23 cellular contexts compared by ENCODE assay signal in genomic region chr4:98887137-98887536, GRCh38.
"Had no signal": no experiment of that assay in that cellular context is flagged by ENCODE, and none has a peak within 500 bp of the region (broad histone marks: within the 10 kb centered on the region; RNA-seq: fewer than 3 reads in every experiment).

No MANE protein-coding gene starts in this region.

- H3K4me2 ChIP-seq: neural progenitor cell had no signal

- H3K27me3 ChIP-seq: breast epithelium, neural progenitor cell, spleen, tibial nerve had no signal

- H3K4me1 ChIP-seq: lower lobe of right lung, neural progenitor cell, tibial nerve had no signal

- H3K9ac ChIP-seq: neural progenitor cell had no signal

- FAIRE-seq: endothelial cell of umbilical vein, frontal cortex had no signal

- H2AFZ ChIP-seq: neural progenitor cell had no signal

- H3K27ac ChIP-seq: breast epithelium, lower lobe of right lung, neural progenitor cell, spleen, tibial nerve had no signal

- ATAC-seq: activated T-cell treated with anti-CD3 and anti-CD28 coated beads, Interleukin-2, amount 50 U/mL, for 72 hours; esophagus mucosa; left lobe of liver; lower lobe of right lung; natural killer cell; right cardiac atrium had no signal

- H3K9me3 ChIP-seq: breast epithelium, lower lobe of right lung, spleen, tibial nerve had no signal

- H3K4me3 ChIP-seq: breast epithelium, lower lobe of right lung, neural progenitor cell, spleen, tibial nerve had no signal

- DNase-seq: activated CD4-positive, alpha-beta T cell treated with anti-CD3 and anti-CD28 coated beads, Interleukin-2, amount 10 ng/mL, durations not matched to agents 7 days and 5 days; activated CD4-positive, CD25-positive, alpha-beta regulatory T cell treated with anti-CD3 and anti-CD28 coated beads, Interleukin-2, amount 50 U/mL, for 72 hours; activated naive CD4-positive, alpha-beta T cell; activated T-cell treated with anti-CD3 and anti-CD28 coated beads for 4 hours; activated T-cell treated with anti-CD3 and anti-CD28 coated beads, Interleukin-2, amount 50 U/mL, for 72 hours; amygdala; central memory CD4-positive, alpha-beta T cell; kidney glomerular epithelial cell; lower lobe of right lung; mesendoderm; natural killer cell; right cardiac atrium; spleen; stimulated activated CD4-positive, alpha-beta T cell treated with anti-CD3 and anti-CD28 coated beads, Interleukin-2, amount 100 ng/mL, for 48 hours; stimulated activated naive CD4-positive, alpha-beta T cell treated with Interleukin-2 at 50 U/mL for 16 hours; T-helper 2 cell had no signal
